ENCODE assay signal across 8 cellular contexts in the genomic region with DNA sequence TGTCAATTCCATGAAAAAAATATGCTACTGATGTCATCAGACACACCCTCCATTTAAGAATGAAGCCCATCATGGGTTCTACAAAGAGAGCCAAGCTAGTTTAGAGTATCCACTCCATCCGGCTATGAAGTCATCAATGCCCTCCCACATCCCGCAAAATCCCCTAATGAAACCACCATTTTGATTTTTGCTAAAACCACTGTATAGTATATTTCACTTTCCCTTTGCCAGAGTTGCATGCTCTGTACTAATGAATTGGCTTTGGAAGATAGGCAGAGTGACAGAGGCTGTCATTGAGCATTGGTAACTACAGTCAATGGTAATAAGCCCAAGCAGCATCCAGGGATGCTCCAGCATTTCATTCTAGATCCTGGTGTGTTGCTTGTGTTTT.
DNase-seq lines count a peak whose midpoint lies in the region; ATAC-seq and TF ChIP-seq lines count a peak whose summit lies in the region.

No MANE protein-coding gene starts in this region.

- TF ChIP-seq CTCF in GM13976 (IDR thresholded peaks at IDR 0.05; ENCODE audit: borderline replicate concordance, control extremely low read depth, extremely low read depth, insufficient read depth, missing control alignments) (no peak), SK-N-SH (IDR thresholded peaks at IDR 0.05) (no peak)

- no peak for TF ChIP-seq EP300 in SK-N-SH (IDR thresholded peaks at IDR 0.05; ENCODE audit: borderline replicate concordance in 1 of 2, low read depth in 1 of 2, low read length in 1 of 2)

- H4K20me1 ChIP-seq in SK-N-SH (ENCODE audit: insufficient read depth), result no peaks in the 10 kb centered on the region

- H3K4me1 ChIP-seq in SK-N-SH (ENCODE audit: control insufficient read depth in 1 of 2, insufficient read depth in 2 of 2, low read depth in 1 of 2, low read length in 1 of 2), result peaks cover 0 to 28% of the 10 kb centered on the region in 2 experiments; a peak in 2 of 4 replicates

- H3K9me3 ChIP-seq in SK-N-SH, result no peaks in the 10 kb centered on the region

- TF ChIP-seq RAD21 in SK-N-SH (IDR thresholded peaks at IDR 0.05; ENCODE audit: low read length), result no peak

- no peaks in the 10 kb centered on the region for H3K9me2 ChIP-seq in SK-N-SH

- DNase-seq in GM13976 (ENCODE audit: low spot score), result peak; percentile 52
- DNase-seq in activated T-helper 9 cell treated with anti-CD3 and anti-CD28 coated beads, Interleukin-2, amount 50 U/mL, for 16 hours (ENCODE audit: low read depth), result peak; percentile 41
- DNase-seq in SK-N-SH, result no peak
- DNase-seq in dermis blood vessel endothelial cell, result no peak
- no peak for DNase-seq in foreskin melanocyte
- no peak for DNase-seq in Right ventricle myocardium inferior (ENCODE audit: missing footprints)

- no peak overlapping the region for H2AFZ ChIP-seq in SK-N-SH (ENCODE audit: low read depth)

- no peak overlapping the region for H3K4me2 ChIP-seq in SK-N-SH

- intact Hi-C loops in Right ventricle myocardium inferior (cut with DNase I), result loop anchor here (1.0 kb wide), 2 partner anchors 118 to 186 kb away; a partner anchor contains a TSS

- H3K27ac ChIP-seq in SK-N-SH (ENCODE audit: low read depth in 2 of 2, low read length in 1 of 2), result peak overlapping the region in 1 of 2 experiments; percentile 69; a peak in 2 of 4 replicates

- 81% methylated on average over 2 of the region's 2 CpGs for WGBS in SK-N-SH (ENCODE audit: low lambda C conversion rate)

- no peak overlapping the region for H3K4me3 ChIP-seq in SK-N-SH (ENCODE audit: low read depth in 2 of 2, low read length in 1 of 2)

- peak; percentile 42 for ATAC-seq in GM19467 (IDR thresholded peaks at IDR 0.05; ENCODE audit: unreplicated experiment)
- peak; percentile 81 for ATAC-seq in HG03354 (IDR thresholded peaks at IDR 0.05; ENCODE audit: poor library complexity, severe bottlenecking, unreplicated experiment)
- no peak for ATAC-seq in Right ventricle myocardium inferior

- in situ Hi-C loops in GM13976 (cut with MboI; ENCODE audit: low sequenced_read_pairs, unreplicated experiment), result no loop called here

- CTCF ChIA-PET in SK-N-SH (lab: Yijun Ruan, JAX), result interaction anchor here (0.9 to 4.2 kb wide), 41 partner anchors 10 to 306 kb away, joined by 3 to 55 read pairs (median 5); a partner anchor contains a TSS

- POLR2A ChIA-PET in SK-N-SH (lab: Yijun Ruan, JAX), result no interaction called here

- H3F3A ChIP-seq in SK-N-SH (replicated peaks; ENCODE audit: insufficient read depth), result no peaks in the 10 kb centered on the region

- H3K9ac ChIP-seq in SK-N-SH, result no peak overlapping the region

- H3K27me3 ChIP-seq in SK-N-SH (ENCODE audit: insufficient read depth), result no peaks in the 10 kb centered on the region

- H3K79me2 ChIP-seq in SK-N-SH (ENCODE audit: insufficient read depth), result no peaks in the 10 kb centered on the region

- H3K36me3 ChIP-seq in SK-N-SH (replicated peaks in 1 of 2; ENCODE audit: control insufficient read depth in 1 of 2, insufficient read depth in 2 of 2, low read length in 1 of 2), result no peaks in the 10 kb centered on the region

TF ChIP-seq in SK-N-SH, 30 proteins besides CTCF, POLR2A, EP300 and RAD21:
- TF ChIP-seq, protein P1, sequence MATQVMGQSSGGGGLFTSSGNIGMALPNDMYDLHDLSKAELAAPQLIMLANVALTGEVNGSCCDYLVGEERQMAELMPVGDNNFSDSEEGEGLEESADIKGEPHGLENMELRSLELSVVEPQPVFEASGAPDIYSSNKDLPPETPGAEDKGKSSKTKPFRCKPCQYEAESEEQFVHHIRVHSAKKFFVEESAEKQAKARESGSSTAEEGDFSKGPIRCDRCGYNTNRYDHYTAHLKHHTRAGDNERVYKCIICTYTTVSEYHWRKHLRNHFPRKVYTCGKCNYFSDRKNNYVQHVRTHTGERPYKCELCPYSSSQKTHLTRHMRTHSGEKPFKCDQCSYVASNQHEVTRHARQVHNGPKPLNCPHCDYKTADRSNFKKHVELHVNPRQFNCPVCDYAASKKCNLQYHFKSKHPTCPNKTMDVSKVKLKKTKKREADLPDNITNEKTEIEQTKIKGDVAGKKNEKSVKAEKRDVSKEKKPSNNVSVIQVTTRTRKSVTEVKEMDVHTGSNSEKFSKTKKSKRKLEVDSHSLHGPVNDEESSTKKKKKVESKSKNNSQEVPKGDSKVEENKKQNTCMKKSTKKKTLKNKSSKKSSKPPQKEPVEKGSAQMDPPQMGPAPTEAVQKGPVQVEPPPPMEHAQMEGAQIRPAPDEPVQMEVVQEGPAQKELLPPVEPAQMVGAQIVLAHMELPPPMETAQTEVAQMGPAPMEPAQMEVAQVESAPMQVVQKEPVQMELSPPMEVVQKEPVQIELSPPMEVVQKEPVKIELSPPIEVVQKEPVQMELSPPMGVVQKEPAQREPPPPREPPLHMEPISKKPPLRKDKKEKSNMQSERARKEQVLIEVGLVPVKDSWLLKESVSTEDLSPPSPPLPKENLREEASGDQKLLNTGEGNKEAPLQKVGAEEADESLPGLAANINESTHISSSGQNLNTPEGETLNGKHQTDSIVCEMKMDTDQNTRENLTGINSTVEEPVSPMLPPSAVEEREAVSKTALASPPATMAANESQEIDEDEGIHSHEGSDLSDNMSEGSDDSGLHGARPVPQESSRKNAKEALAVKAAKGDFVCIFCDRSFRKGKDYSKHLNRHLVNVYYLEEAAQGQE (IDR thresholded peaks at IDR 0.05; ENCODE audit: low read depth, low read length), result no peak
- no peak for TF ChIP-seq RCOR1 (IDR thresholded peaks at IDR 0.05; ENCODE audit: low read length)
- TF ChIP-seq NRF1 (IDR thresholded peaks at IDR 0.05; ENCODE audit: low read depth, low read length), result no peak
- no peak for TF ChIP-seq ELF1 (IDR thresholded peaks at IDR 0.05)
- no peak for TF ChIP-seq JUND (IDR thresholded peaks at IDR 0.05)
- TF ChIP-seq FOXJ3 (CRISPR knock-in tag; IDR thresholded peaks at IDR 0.05), result no peak
- TF ChIP-seq, protein P2, sequence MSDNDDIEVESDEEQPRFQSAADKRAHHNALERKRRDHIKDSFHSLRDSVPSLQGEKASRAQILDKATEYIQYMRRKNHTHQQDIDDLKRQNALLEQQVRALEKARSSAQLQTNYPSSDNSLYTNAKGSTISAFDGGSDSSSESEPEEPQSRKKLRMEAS (IDR thresholded peaks at IDR 0.05; ENCODE audit: low read depth), result no peak
- TF ChIP-seq TAF1 (IDR thresholded peaks at IDR 0.05; ENCODE audit: borderline replicate concordance, low read depth, low read length), result no peak
- no peak for TF ChIP-seq GABPA (IDR thresholded peaks at IDR 0.05; ENCODE audit: low read depth)
- TF ChIP-seq YY1 (IDR thresholded peaks at IDR 0.05; ENCODE audit: low read depth), result no peak

Comparison
In these comparisons a context has a peak if more than half of its experiments do, and no peak if none do; other contexts are left out.
1. DNase-seq: peak in GM13976 (single experiment) and activated T-helper 9 cell treated with anti-CD3 and anti-CD28 coated beads, Interleukin-2, amount 50 U/mL, for 16 hours (single experiment); none in SK-N-SH (single experiment), dermis blood vessel endothelial cell (single experiment), foreskin melanocyte (single experiment) and Right ventricle myocardium inferior (single experiment).